In genomic region chr6:143410859-143411270, GRCh38 we compare ENCODE assay signal across 16 cellular contexts.
DNase-seq lines count a peak whose midpoint lies in the region; FAIRE-seq and TF ChIP-seq lines count a peak whose summit lies in the region.
"Had no signal": no experiment of that assay in that cellular context is flagged by ENCODE, and none has a peak within 500 bp of the region (broad histone marks: within the 10 kb centered on the region; RNA-seq: fewer than 3 reads in every experiment).

No MANE protein-coding gene starts in this region.

- H3K4me3 ChIP-seq in AG04449 (ENCODE audit: low read depth, low read length): no peak overlapping the region
- H3K4me3 ChIP-seq: uterus had no signal

- CTCF ChIA-PET in AG04449 (lab: Yijun Ruan, JAX): interaction anchor here (0.6 to 2.5 kb wide), 3 partner anchors 16 to 719 kb away, joined by 3 to 8 read pairs (median 4); no protein-coding TSS in a partner anchor

- POLR2A ChIA-PET in AG04449 (lab: Yijun Ruan, JAX): no interaction called here

- no peak for FAIRE-seq in HTR-8/SVneo (lab: Jason Lieb, UNC)
- FAIRE-seq: GM18507 had no signal

- DNase-seq in AG04449 (ENCODE audit: low read depth, low spot score): peak; percentile 38
- peak; percentile 23 for DNase-seq in HTR-8/SVneo (ENCODE audit: insufficient read length, low spot score)
- peak; percentile 89 for DNase-seq in astrocyte of the hippocampus (ENCODE audit: low read depth, low spot score)
- peak; percentile 66 for DNase-seq in iris pigment epithelial cell (ENCODE audit: low read depth)
- DNase-seq in cortex of kidney (lab: John Stamatoyannopoulos, UW): no peak
- no peak for DNase-seq in amygdala (lab: John Stamatoyannopoulos, UW)
- no peak for DNase-seq in stimulated activated CD4-positive, alpha-beta T cell treated with anti-CD3 and anti-CD28 coated beads, Interleukin-4, amount 100 ng/mL, for 4 hours
- DNase-seq in AML-193 (lab: John Stamatoyannopoulos, UW): no peak
- DNase-seq: activated naive CD4-positive, alpha-beta T cell treated with anti-CD3 and anti-CD28 coated beads for 36 hours; immature natural killer cell; NCI-H1436; NCI-H526 treated with DMSO at 0.1 percent for 48 hours; SHP77 treated with DMSO at 0.1 percent for 48 hours; stimulated activated CD4-positive, alpha-beta T cell treated with anti-CD3 and anti-CD28 coated beads, Interleukin-2, amount 100 ng/mL, for 24 hours; uterus had no signal

- TF ChIP-seq CTCF in AG04449 (IDR thresholded peaks at IDR 0.05; ENCODE audit: insufficient read depth, low read length, missing control alignments): no peak

Comparison
In these comparisons a context has a peak if more than half of its experiments do, and no peak if none do; other contexts are left out.
1. DNase-seq: peak in AG04449 (single experiment), HTR-8/SVneo (single experiment), astrocyte of the hippocampus (single experiment) and iris pigment epithelial cell (single experiment); none in cortex of kidney (single experiment), amygdala (0 of 56), stimulated activated CD4-positive, alpha-beta T cell treated with anti-CD3 and anti-CD28 coated beads, Interleukin-4, amount 100 ng/mL, for 4 hours (0 of 2) and AML-193 (0 of 2).